In genomic region chr15:87762110-87762509, GRCh38 we compare ENCODE assay signal across 2 cellular contexts.
TF ChIP-seq lines count a peak whose summit lies in the region.

No MANE protein-coding gene starts in this region.

TF ChIP-seq in SK-N-SH, 30 proteins besides CTCF, POLR2A, EP300 and RAD21 (continued from another document):
- no peak for TF ChIP-seq PBX3 (IDR thresholded peaks at IDR 0.05)
- TF ChIP-seq ZBTB33 (IDR thresholded peaks at IDR 0.05; ENCODE audit: borderline replicate concordance, low read depth), result no peak
- no peak for TF ChIP-seq JUND (IDR thresholded peaks at IDR 0.05)
- TF ChIP-seq EZH2phosphoT487 (IDR thresholded peaks at IDR 0.05; ENCODE audit: borderline replicate concordance, low read depth), result no peak
- no peak for TF ChIP-seq YY1 (IDR thresholded peaks at IDR 0.05; ENCODE audit: low read depth)
- TF ChIP-seq REST (IDR thresholded peaks at IDR 0.05; ENCODE audit: low read depth, low read length), result no peak
- no peak for TF ChIP-seq MXI1 (IDR thresholded peaks at IDR 0.05; ENCODE audit: low read depth, low read length)
- no peak for TF ChIP-seq TEAD4 (IDR thresholded peaks at IDR 0.05; ENCODE audit: borderline replicate concordance, insufficient read depth)
- no peak for TF ChIP-seq SMC3 (IDR thresholded peaks at IDR 0.05; ENCODE audit: low read depth, low read length)
- no peak for TF ChIP-seq ELF1 (IDR thresholded peaks at IDR 0.05)
- TF ChIP-seq USF2 (IDR thresholded peaks at IDR 0.05; ENCODE audit: borderline replicate concordance, low read depth, low read length), result no peak
- TF ChIP-seq FOXM1 (IDR thresholded peaks at IDR 0.05; ENCODE audit: low read depth), result no peak
- TF ChIP-seq CHD2 (IDR thresholded peaks at IDR 0.05; ENCODE audit: low read length, partially characterized antibody), result no peak

TF ChIP-seq in SK-N-SH treated with all-trans-retinoic acid at 6 μM for 48 hours, 23 proteins besides CTCF, POLR2A, EP300 and RAD21 (continued from another document):
- TF ChIP-seq CREB5 (CRISPR knock-in tag; IDR thresholded peaks at IDR 0.05; ENCODE audit: low read depth), result no peak
- TF ChIP-seq ZC3H10 (CRISPR knock-in tag; IDR thresholded peaks at IDR 0.05), result no peak
- TF ChIP-seq CSDC2 (CRISPR knock-in tag; IDR thresholded peaks at IDR 0.05), result no peak
- TF ChIP-seq OSR1 (CRISPR knock-in tag; IDR thresholded peaks at IDR 0.05), result no peak
- no peak for TF ChIP-seq POU6F1 (CRISPR knock-in tag; IDR thresholded peaks at IDR 0.05; ENCODE audit: borderline replicate concordance, low read depth)
- no peak for TF ChIP-seq TOX (CRISPR knock-in tag; IDR thresholded peaks at IDR 0.05; ENCODE audit: borderline replicate concordance)
